14 cellular contexts compared by ENCODE assay signal in the genomic region with DNA sequence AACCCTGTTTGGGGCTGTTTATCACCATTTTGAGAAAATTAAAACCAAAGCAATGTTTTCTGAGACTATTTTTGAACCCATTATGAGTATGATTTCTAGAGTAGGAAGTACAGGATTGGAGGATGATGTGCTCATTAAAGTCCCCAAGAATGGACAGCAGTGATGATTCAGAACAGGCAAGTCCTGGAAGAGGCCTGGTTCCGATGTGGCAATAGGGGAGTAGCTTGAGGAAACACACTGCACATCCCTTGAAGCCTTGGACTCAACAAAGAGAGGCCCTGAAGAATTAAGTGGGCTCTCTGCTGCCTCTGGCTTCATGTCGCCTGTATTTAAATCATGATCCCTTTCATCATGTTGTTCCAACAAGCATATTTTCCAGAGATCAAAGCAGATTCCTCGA.
"Had no signal": no experiment of that assay in that cellular context is flagged by ENCODE, and none has a peak within 500 bp of the region (broad histone marks: within the 10 kb centered on the region; RNA-seq: fewer than 3 reads in every experiment).

No MANE protein-coding gene starts in this region.

- H3K36me3 ChIP-seq: ascending aorta, gastroesophageal sphincter, neural progenitor cell, pancreas, tibial artery, vagina had no signal

- H3K27ac ChIP-seq: ascending aorta, gastroesophageal sphincter, neural progenitor cell, pancreas, tibial artery, vagina, VCaP had no signal

- H3K27me3 ChIP-seq: ascending aorta, gastroesophageal sphincter, neural progenitor cell, pancreas, tibial artery, vagina had no signal

- H3K9me3 ChIP-seq: ascending aorta, gastroesophageal sphincter, pancreas, tibial artery, vagina had no signal

- H3K4me3 ChIP-seq: ascending aorta, gastroesophageal sphincter, neural progenitor cell, pancreas, tibial artery, vagina had no signal

- DNase-seq: activated CD4-positive, alpha-beta memory T cell treated with anti-CD3 and anti-CD28 coated beads, Interleukin-2, amount 10 ng/mL, durations not matched to agents 7 days and 5 days; activated gamma-delta T cell treated with Interleukin-2 at 50 U/mL for 16 hours; activated naive CD8-positive, alpha-beta T cell treated with anti-CD3 and anti-CD28 coated beads for 36 hours; activated T-cell treated with anti-CD3 and anti-CD28 coated beads, Interleukin-2, amount 50 U/mL, for 72 hours; effector memory CD8-positive, alpha-beta T cell; pancreas; small intestine; stimulated activated CD4-positive, alpha-beta T cell treated with anti-CD3 and anti-CD28 coated beads, Interleukin-1b, Interleukin-23, amount 100 ng/mL, for 48 hours; tibial artery had no signal

- H3K4me1 ChIP-seq: pancreas, vagina had no signal
